10 cellular contexts compared by ENCODE assay signal in genomic region chr6:112269165-112269564, GRCh38. TPM values are rescaled to one million over a fixed set of nuclear protein-coding genes. Genes with fewer than 3 reads are reported as not detected.
DNase-seq lines count a peak whose midpoint lies in the region; ATAC-seq, FAIRE-seq and TF ChIP-seq lines count a peak whose summit lies in the region.
"Had no signal": no experiment of that assay in that cellular context is flagged by ENCODE, and none has a peak within 500 bp of the region (broad histone marks: within the 10 kb centered on the region; RNA-seq: fewer than 3 reads in every experiment).

No MANE protein-coding gene starts in this region.

- peak; percentile 48 to 73 (median 58) for ATAC-seq in right lobe of liver

- H3K27me3 ChIP-seq in AG04450 (ENCODE audit: control insufficient read depth, insufficient read depth, low read length) (no peaks in the 10 kb centered on the region), right lobe of liver (no peaks in the 10 kb centered on the region)

- DNase-seq in AG04450 (ENCODE audit: low read depth, low spot score) = no peak
- DNase-seq in HTR-8/SVneo (ENCODE audit: insufficient read length, low spot score) = peak; percentile 36
- peak; percentile 62 for DNase-seq in choroid plexus epithelial cell (ENCODE audit: low read depth)
- DNase-seq in right lobe of liver = no peak
- DNase-seq in NCI-H510A (lab: John Stamatoyannopoulos, UW) = no peak
- DNase-seq in coronary artery (ENCODE audit: low spot score) = no peak
- no peak for DNase-seq in SIG-M5 (lab: John Stamatoyannopoulos, UW)
- DNase-seq in RCC 7860 (ENCODE audit: low spot score) = no peak
- DNase-seq: KG1; stimulated activated CD4-positive, alpha-beta T cell treated with anti-CD3 and anti-CD28 coated beads, Interleukin-2, amount 100 ng/mL, for 48 hours had no signal

- no peaks in the 10 kb centered on the region for H3K4me1 ChIP-seq in right lobe of liver

- TF ChIP-seq POLR2A in right lobe of liver (IDR thresholded peaks at IDR 0.05) = no peak

- intact Hi-C loops in right lobe of liver (cut with DNase I) = no loop called here

- POLR2A ChIA-PET in AG04450 (lab: Yijun Ruan, JAX) = interaction anchor here (1.5 kb wide), 1 partner anchor 15 kb away, joined by 8 read pairs; the partner anchor contains the start of gene LAMA4

- no peak overlapping the region for H3K27ac ChIP-seq in AG04450 (ENCODE audit: low read depth, low read length)
- H3K27ac ChIP-seq in right lobe of liver = peak overlapping the region in 1 of 3 donors; percentile 24
- peak overlapping the region in 1 of 2 donors; percentile 56 for H3K27ac ChIP-seq in coronary artery

- TF ChIP-seq CTCF in AG04450 (IDR thresholded peaks at IDR 0.05; ENCODE audit: low read depth, low read length) = peak; percentile 30
- TF ChIP-seq CTCF in choroid plexus epithelial cell (conservative IDR thresholded peaks at IDR 0.05; ENCODE audit: low read depth, low read length) = peak; percentile 64
- peak; percentile 7 to 25 (median 22) for TF ChIP-seq CTCF in right lobe of liver (IDR thresholded peaks at IDR 0.05)
- TF ChIP-seq CTCF in coronary artery (IDR thresholded peaks at IDR 0.05) = no peak

- CTCF ChIA-PET in AG04450 (lab: Charles Lee) = interaction anchor here (1.7 kb wide), 1 partner anchor 27 kb away, joined by 5 read pairs; no protein-coding TSS in a partner anchor

- no peaks in the 10 kb centered on the region for H3K36me3 ChIP-seq in right lobe of liver

- WGBS in right lobe of liver (ENCODE audit: insufficient coverage, low coverage, low lambda C conversion rate, missing lambda C conversion rate) = 27% methylated on average over 4 of the region's 4 CpGs

- H3K9me3 ChIP-seq in AG04450 (ENCODE audit: control insufficient read depth, insufficient read depth, low read length) (no peaks in the 10 kb centered on the region), right lobe of liver (no peaks in the 10 kb centered on the region)

- FAIRE-seq in HTR-8/SVneo (lab: Jason Lieb, UNC) = no peak
- FAIRE-seq in RCC 7860 (lab: Jason Lieb, UNC) = no peak

- no peak overlapping the region for H3K4me3 ChIP-seq in AG04450 (ENCODE audit: low read depth, low read length)
- H3K4me3 ChIP-seq in choroid plexus epithelial cell (ENCODE audit: low read depth, low read length) = no peak overlapping the region
- no peak overlapping the region for H3K4me3 ChIP-seq in right lobe of liver
- H3K4me3 ChIP-seq in coronary artery = no peak overlapping the region

RNA-seq across cellular contexts. Expression of gene LAMA4, which starts 14.8 kb away (rescaled TPM):
- polyA plus RNA-seq in AG04450 (2011; rRNA removed) = 231 and 246 TPM in 2 replicates
- 415 and 507 TPM in 2 replicates for polyA minus RNA-seq in AG04450 (2011; rRNA and poly(A)+ RNA removed)
- 1 to 10 TPM; 2.9 to 8.3 (median 4.2) TPM for total RNA-seq in right lobe of liver

Comparison
In these comparisons a context has a peak if more than half of its experiments do, and no peak if none do; other contexts are left out.
1. DNase-seq: peak in HTR-8/SVneo (single experiment) and choroid plexus epithelial cell (single experiment); none in AG04450 (single experiment), right lobe of liver (0 of 3), NCI-H510A (single experiment), coronary artery (single experiment), SIG-M5 (single experiment) and RCC 7860 (single experiment).